Comparison of ENCODE assay signal across 9 cellular contexts in the genomic region with DNA sequence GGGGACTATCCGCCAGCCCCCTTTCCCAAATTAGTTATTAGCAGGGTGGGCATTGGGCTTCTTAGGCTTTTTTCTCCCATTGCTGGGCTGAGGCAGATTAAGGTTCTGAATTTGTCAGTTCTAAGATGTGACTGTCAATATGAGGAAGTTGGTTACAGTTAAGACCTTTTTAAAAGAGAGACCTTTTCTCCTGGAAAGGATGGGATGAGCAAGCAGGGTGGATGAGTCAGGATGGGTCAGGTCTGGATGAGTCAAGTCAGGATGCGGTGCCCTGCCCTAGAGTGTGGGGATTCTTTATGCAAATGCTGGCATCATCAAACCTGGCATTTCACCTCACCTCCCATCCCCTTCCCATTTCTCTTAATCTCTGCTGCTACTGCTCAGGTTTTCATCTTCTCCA. TPM values are rescaled to one million over a fixed set of nuclear protein-coding genes. Genes with fewer than 3 reads are reported as not detected.
DNase-seq lines count a peak whose midpoint lies in the region; ATAC-seq, FAIRE-seq and TF ChIP-seq lines count a peak whose summit lies in the region.
"Had no signal": no experiment of that assay in that cellular context is flagged by ENCODE, and none has a peak within 500 bp of the region (broad histone marks: within the 10 kb centered on the region; RNA-seq: fewer than 3 reads in every experiment).

No MANE protein-coding gene starts in this region.

- in situ Hi-C loops in SK-MEL-5 (cut with HindIII; ENCODE audit: low pct_unique_long_range_greater_than_20kb, low sequenced_read_pairs): loop anchor here (25.0 kb wide), 1 partner anchor 161 kb away; the partner anchor contains the start of genes MRPL46 and MRPS11

- TF ChIP-seq CTCF in kidney (IDR thresholded peaks at IDR 0.05; ENCODE audit: borderline replicate concordance, extremely low read depth, insufficient read depth): no peak

- H3K4me3 ChIP-seq in duodenal mucosa (ENCODE audit: low read depth in 1 of 2, low read length in 2 of 2) (no peak overlapping the region), neuron (ENCODE audit: low read length) (peak overlapping the region; percentile 57), kidney (ENCODE audit: low read length in 2 of 2) (no peak overlapping the region)

- CTCF ChIA-PET in activated CD4-positive, alpha-beta T cell treated with anti-CD3 and anti-CD28 coated beads for 36 hours (lab: Charles Lee): interaction anchor here (0.9 to 3.1 kb wide), 5 partner anchors 13 to 274 kb away, joined by 4 to 28 read pairs (median 5); partner anchors contain the start of gene ISG20

- H3K27ac Mint-ChIP-seq in activated CD4-positive, alpha-beta T cell treated with anti-CD3 and anti-CD28 coated beads for 36 hours: peak overlapping the region; percentile 94

- ATAC-seq in activated CD4-positive, alpha-beta T cell treated with anti-CD3 and anti-CD28 coated beads for 36 hours: peak; percentile 61

- H3K9me3 ChIP-seq in duodenal mucosa (ENCODE audit: control insufficient read depth in 1 of 2, low read length in 2 of 2) (no peaks in the 10 kb centered on the region), neuron (ENCODE audit: low read length) (no peaks in the 10 kb centered on the region), kidney (ENCODE audit: control insufficient read depth in 1 of 2, low read length in 2 of 2) (no peaks in the 10 kb centered on the region)

- H3K36me3 Mint-ChIP-seq in activated CD4-positive, alpha-beta T cell treated with anti-CD3 and anti-CD28 coated beads for 36 hours (ENCODE audit: low read depth): peaks cover 55% of the 10 kb centered on the region

- peaks cover 40 to 47% of the 10 kb centered on the region in 2 donors for H3K4me1 ChIP-seq in duodenal mucosa (ENCODE audit: control insufficient read depth in 1 of 2, insufficient read depth in 2 of 2, low read length in 2 of 2)
- peaks cover 32% of the 10 kb centered on the region for H3K4me1 ChIP-seq in neuron (ENCODE audit: insufficient read depth, low read length)
- H3K4me1 ChIP-seq in kidney (ENCODE audit: control insufficient read depth in 1 of 2, insufficient read depth in 1 of 2, low read depth in 1 of 2, low read length in 2 of 2): peaks cover 4 to 19% of the 10 kb centered on the region in 2 donors

- POLR2A ChIA-PET in activated CD4-positive, alpha-beta T cell treated with anti-CD3 and anti-CD28 coated beads for 36 hours (lab: Charles Lee): interaction anchor here (0.7 to 2.1 kb wide), 2 partner anchors 15 to 33 kb away, joined by 4 to 21 read pairs; partner anchors contain the start of gene ISG20

- H3K4me1 Mint-ChIP-seq in activated CD4-positive, alpha-beta T cell treated with anti-CD3 and anti-CD28 coated beads for 36 hours: peaks cover 60% of the 10 kb centered on the region

- H3K9me3 Mint-ChIP-seq in activated CD4-positive, alpha-beta T cell treated with anti-CD3 and anti-CD28 coated beads for 36 hours (ENCODE audit: low read depth): no peaks in the 10 kb centered on the region

- H2AFZ ChIP-seq in neuron (ENCODE audit: low read depth, low read length): no peak overlapping the region

- H3K27ac ChIP-seq in duodenal mucosa (ENCODE audit: low read depth, low read length) (no peak overlapping the region), kidney (ENCODE audit: low read depth in 2 of 2, low read length in 2 of 2) (peak overlapping the region in 1 of 2 donors; percentile 54)

- no peak for FAIRE-seq in kidney (lab: Jason Lieb, UNC)
- FAIRE-seq: endometrium had no signal

- H3K36me3 ChIP-seq in duodenal mucosa (ENCODE audit: control insufficient read depth in 1 of 2, insufficient read depth in 2 of 2, low read length in 2 of 2) (peaks cover 0 to 15% of the 10 kb centered on the region in 2 donors), neuron (ENCODE audit: insufficient read depth, low read length) (peaks cover 32% of the 10 kb centered on the region), kidney (ENCODE audit: control insufficient read depth in 1 of 2, insufficient read depth in 2 of 2, low read length in 2 of 2) (peaks cover 5 to 6% of the 10 kb centered on the region in 2 donors)

- peaks cover 5% of the 10 kb centered on the region for H3K27me3 Mint-ChIP-seq in activated CD4-positive, alpha-beta T cell treated with anti-CD3 and anti-CD28 coated beads for 36 hours

- DNase-seq in activated CD4-positive, alpha-beta T cell treated with anti-CD3 and anti-CD28 coated beads for 36 hours: peak; percentile 87
- DNase-seq in activated CD4-positive, alpha-beta T cell treated with anti-CD3 and anti-CD28 coated beads for 1 hour: no peak
- DNase-seq in SK-MEL-5 (ENCODE audit: low read depth, low spot score) (peak; percentile 44), kidney (no peak), NCI-H1930 (lab: John Stamatoyannopoulos, UW) (no peak), NCI-H526 treated with DMSO at 0.1 percent for 48 hours (lab: John Stamatoyannopoulos, UW) (no peak)

- H3K9ac ChIP-seq in duodenal mucosa (ENCODE audit: low read depth in 1 of 2, low read length in 2 of 2) (peak overlapping the region; percentile 10 to 41), kidney (ENCODE audit: low read length in 2 of 2) (no peak overlapping the region)

- H3K27me3 ChIP-seq in duodenal mucosa (ENCODE audit: control insufficient read depth in 1 of 2, insufficient read depth in 2 of 2, low read length in 2 of 2) (no peaks in the 10 kb centered on the region), neuron (ENCODE audit: insufficient read depth, low read length) (no peaks in the 10 kb centered on the region)

- intact Hi-C loops in activated CD4-positive, alpha-beta T cell treated with anti-CD3 and anti-CD28 coated beads for 36 hours (cut with DNase I, micrococcal nuclease): loop anchor here (1.0 to 5.0 kb wide), 9 partner anchors 15 to 1269 kb away; partner anchors contain the start of genes HAPLN3 (in 2 of the 2), ABHD2 (in 1 of the 2), AP3S2 (in 1 of the 2) and FANCI (in 1 of the 2)
- intact Hi-C loops in kidney (cut with DNase I): no loop called here

- H3K4me3 Mint-ChIP-seq in activated CD4-positive, alpha-beta T cell treated with anti-CD3 and anti-CD28 coated beads for 36 hours: peak overlapping the region; percentile 90

RNA-seq across cellular contexts. Expression of gene AEN, which starts 1.9 kb away (rescaled TPM):
- 10 to 100 TPM; 42.8 to 52.9 TPM for total RNA-seq in activated CD4-positive, alpha-beta T cell treated with anti-CD3 and anti-CD28 coated beads for 36 hours
- 93.3 and 108 TPM in 2 replicates for total RNA-seq in SK-MEL-5 (2014; rRNA removed; shearing (Covaris generic))
- 77.2 and 86.8 TPM in 2 replicates for polyA plus RNA-seq in SK-MEL-5 (2015; cell fraction: cytosol; rRNA removed)
- polyA plus RNA-seq in SK-MEL-5 (2015; cell fraction: nucleus; rRNA removed): 134 TPM in 2 replicates
- total RNA-seq in kidney: 17.4 TPM
- 6.2 TPM for polyA plus RNA-seq in kidney (ENCODE audit: insufficient read depth, low read depth, low replicate concordance)

RNA-seq across cellular contexts. Expression of gene ISG20, which starts 15.8 kb away (rescaled TPM):
- total RNA-seq in activated CD4-positive, alpha-beta T cell treated with anti-CD3 and anti-CD28 coated beads for 36 hours: 100 to 1,000 TPM; 107 to 120 TPM
- 121 and 125 TPM in 2 replicates for total RNA-seq in SK-MEL-5 (2014; rRNA removed; shearing (Covaris generic))
- polyA plus RNA-seq in SK-MEL-5 (2015; cell fraction: cytosol; rRNA removed): 47.3 and 58.4 TPM in 2 replicates
- 21.1 and 28.7 TPM in 2 replicates for polyA plus RNA-seq in SK-MEL-5 (2015; cell fraction: nucleus; rRNA removed)
- total RNA-seq in kidney: 25.5 TPM
- 7.3 TPM for polyA plus RNA-seq in kidney (ENCODE audit: insufficient read depth, low read depth, low replicate concordance)

Comparison
In these comparisons a context has a peak if more than half of its experiments do, and no peak if none do; other contexts are left out.
1. DNase-seq: peak in activated CD4-positive, alpha-beta T cell treated with anti-CD3 and anti-CD28 coated beads for 36 hours (single experiment) and SK-MEL-5 (single experiment); none in activated CD4-positive, alpha-beta T cell treated with anti-CD3 and anti-CD28 coated beads for 1 hour (single experiment), kidney (single experiment), NCI-H1930 (0 of 2) and NCI-H526 treated with DMSO at 0.1 percent for 48 hours (single experiment).
2. H3K9ac ChIP-seq: peak in duodenal mucosa (2 of 2); none in kidney (0 of 2).